ENCODE assay signal across 1 cellular context in the genomic region with DNA sequence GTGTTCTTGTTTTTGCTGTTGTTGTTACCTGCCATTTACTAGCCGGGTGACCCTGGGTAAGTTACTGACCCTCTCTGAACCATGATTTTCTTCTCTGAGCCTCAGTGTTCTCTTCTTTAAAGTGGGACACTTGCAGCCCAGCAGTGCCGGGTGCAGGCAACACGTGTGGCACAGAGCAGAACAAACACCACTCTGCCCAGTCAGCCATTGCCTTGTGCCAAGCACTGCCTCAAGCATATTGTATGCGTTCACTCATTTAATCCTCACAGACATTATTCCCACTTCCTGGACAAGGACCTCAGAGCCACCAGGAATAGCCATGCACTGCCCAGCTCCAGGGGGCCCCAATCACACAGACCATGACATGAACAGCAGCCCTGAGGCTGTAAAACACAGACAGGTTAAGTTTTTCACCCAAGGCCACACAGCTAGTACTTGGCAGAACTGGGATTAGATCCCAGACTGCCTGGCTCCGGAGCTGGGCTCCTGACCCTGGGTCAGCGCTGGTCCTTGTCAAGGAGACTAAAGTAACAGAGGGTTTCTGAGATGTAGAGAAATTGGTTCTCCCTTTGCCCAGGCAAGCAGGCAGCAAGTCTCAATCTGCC.
TF ChIP-seq lines count a peak whose summit lies in the region.

No MANE protein-coding gene starts in this region.

TF ChIP-seq in H1, 55 proteins besides CTCF, POLR2A, EP300 and RAD21 (continued from another document):
- TF ChIP-seq, protein P1, sequence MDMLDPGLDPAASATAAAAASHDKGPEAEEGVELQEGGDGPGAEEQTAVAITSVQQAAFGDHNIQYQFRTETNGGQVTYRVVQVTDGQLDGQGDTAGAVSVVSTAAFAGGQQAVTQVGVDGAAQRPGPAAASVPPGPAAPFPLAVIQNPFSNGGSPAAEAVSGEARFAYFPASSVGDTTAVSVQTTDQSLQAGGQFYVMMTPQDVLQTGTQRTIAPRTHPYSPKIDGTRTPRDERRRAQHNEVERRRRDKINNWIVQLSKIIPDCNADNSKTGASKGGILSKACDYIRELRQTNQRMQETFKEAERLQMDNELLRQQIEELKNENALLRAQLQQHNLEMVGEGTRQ (IDR thresholded peaks at IDR 0.05; ENCODE audit: low read length), result no peak
- TF ChIP-seq SP1 (IDR thresholded peaks at IDR 0.05; ENCODE audit: low read depth, low read length) (no peak), SIRT6 (IDR thresholded peaks at IDR 0.05; ENCODE audit: low read length) (no peak), SIN3A (conservative IDR thresholded peaks at IDR 0.05 in 1 of 2, IDR thresholded peaks at IDR 0.05 in 1 of 2; ENCODE audit: low read depth in 1 of 2, low read length in 2 of 2) (no peak), BCL11A (IDR thresholded peaks at IDR 0.05; ENCODE audit: low read depth in 2 of 2, low read length in 2 of 2) (no peak), GTF2F1 (IDR thresholded peaks at IDR 0.05; ENCODE audit: borderline replicate concordance, low read depth, low read length) (no peak), ASH2L (IDR thresholded peaks at IDR 0.05; ENCODE audit: low read length) (no peak), TAF1 (IDR thresholded peaks at IDR 0.05; ENCODE audit: low read depth, low read length) (no peak), POLR2AphosphoS5 (IDR thresholded peaks at IDR 0.05; ENCODE audit: low read depth, low read length) (no peak)
